ENCODE assay signal across 14 cellular contexts in genomic region chr4:121270384-121270783, GRCh38.
"Had no signal": no experiment of that assay in that cellular context is flagged by ENCODE, and none has a peak within 500 bp of the region (broad histone marks: within the 10 kb centered on the region; RNA-seq: fewer than 3 reads in every experiment).

No MANE protein-coding gene starts in this region.

- DNase-seq: activated CD4-positive, alpha-beta memory T cell treated with anti-CD3 and anti-CD28 coated beads for 36 hours; activated CD4-positive, CD25-positive, alpha-beta regulatory T cell treated with anti-CD3 and anti-CD28 coated beads, Interleukin-2, amount 50 U/mL, for 72 hours; activated effector memory CD4-positive, alpha-beta T cell treated with anti-CD3 and anti-CD28 coated beads, Interleukin-2, amount 50 U/mL, for 16 hours; activated T-cell treated with anti-CD3 and anti-CD28 coated beads, Interleukin-2, amount 50 U/mL, for 4 hours; brain microvascular endothelial cell; dorsolateral prefrontal cortex; left ventricle myocardium superior; mesendoderm; nephron progenitor cell; right lobe of liver; stimulated activated CD4-positive, alpha-beta T cell treated with anti-CD3 and anti-CD28 coated beads, Interleukin-12 subunit alpha, Interleukin-12 subunit beta, amount 100 ng/mL, for 4 hours; testis had no signal

- H3K9me3 ChIP-seq: prostate gland, right lobe of liver, testis had no signal

- H3K4me3 ChIP-seq: dorsolateral prefrontal cortex, prostate gland, right lobe of liver, testis had no signal

- H3K36me3 ChIP-seq: brain microvascular endothelial cell, prostate gland, right lobe of liver had no signal

- H3K27me3 ChIP-seq: brain microvascular endothelial cell, right lobe of liver, testis had no signal

- FAIRE-seq: endothelial cell of umbilical vein had no signal

- H3K4me1 ChIP-seq: prostate gland, right lobe of liver, testis had no signal

- H3K27ac ChIP-seq: brain microvascular endothelial cell, dorsolateral prefrontal cortex, prostate gland, right lobe of liver, testis had no signal
